Comparison of ENCODE assay signal across 2 cellular contexts in the genomic region with DNA sequence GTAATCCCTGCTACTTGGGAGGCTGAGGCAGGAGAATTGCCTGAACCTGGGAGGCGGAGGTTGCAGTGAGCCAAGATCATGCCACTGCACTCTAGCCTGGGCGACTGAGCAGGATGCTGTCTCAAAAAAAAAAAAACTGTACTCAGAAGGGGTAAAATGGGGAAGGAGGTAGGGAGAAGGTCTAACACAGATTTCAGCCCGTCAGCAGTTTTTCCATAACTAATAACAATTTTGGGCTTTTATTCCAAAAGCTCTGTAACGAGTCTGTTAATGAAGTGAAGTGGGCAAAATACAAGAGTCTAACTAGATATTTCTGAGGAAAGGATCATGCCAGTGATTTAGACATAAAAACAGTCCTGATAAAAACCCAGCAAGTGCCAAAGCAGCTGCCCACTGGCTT.
TF ChIP-seq lines count a peak whose summit lies in the region.

No MANE protein-coding gene starts in this region.

TF ChIP-seq in IMR-90, 13 proteins besides CTCF, POLR2A, EP300 and RAD21:
- TF ChIP-seq CHD1 (IDR thresholded peaks at IDR 0.05; ENCODE audit: low read depth, low read length) (no peak), FOS (IDR thresholded peaks at IDR 0.05; ENCODE audit: low read depth, low read length) (no peak), MAFK (IDR thresholded peaks at IDR 0.05; ENCODE audit: low read depth, low read length) (peak; percentile 57), MAZ (IDR thresholded peaks at IDR 0.05; ENCODE audit: borderline replicate concordance, low read depth, low read length) (no peak)

TF ChIP-seq in GM12878, 131 proteins besides CTCF, POLR2A, EP300 and RAD21:
- TF ChIP-seq ZNF207 (IDR thresholded peaks at IDR 0.05; ENCODE audit: borderline replicate concordance), result no peak
- no peak for TF ChIP-seq MXI1 (IDR thresholded peaks at IDR 0.05; ENCODE audit: low read depth, low read length)
